ENCODE assay signal across 19 cellular contexts in the genomic region with DNA sequence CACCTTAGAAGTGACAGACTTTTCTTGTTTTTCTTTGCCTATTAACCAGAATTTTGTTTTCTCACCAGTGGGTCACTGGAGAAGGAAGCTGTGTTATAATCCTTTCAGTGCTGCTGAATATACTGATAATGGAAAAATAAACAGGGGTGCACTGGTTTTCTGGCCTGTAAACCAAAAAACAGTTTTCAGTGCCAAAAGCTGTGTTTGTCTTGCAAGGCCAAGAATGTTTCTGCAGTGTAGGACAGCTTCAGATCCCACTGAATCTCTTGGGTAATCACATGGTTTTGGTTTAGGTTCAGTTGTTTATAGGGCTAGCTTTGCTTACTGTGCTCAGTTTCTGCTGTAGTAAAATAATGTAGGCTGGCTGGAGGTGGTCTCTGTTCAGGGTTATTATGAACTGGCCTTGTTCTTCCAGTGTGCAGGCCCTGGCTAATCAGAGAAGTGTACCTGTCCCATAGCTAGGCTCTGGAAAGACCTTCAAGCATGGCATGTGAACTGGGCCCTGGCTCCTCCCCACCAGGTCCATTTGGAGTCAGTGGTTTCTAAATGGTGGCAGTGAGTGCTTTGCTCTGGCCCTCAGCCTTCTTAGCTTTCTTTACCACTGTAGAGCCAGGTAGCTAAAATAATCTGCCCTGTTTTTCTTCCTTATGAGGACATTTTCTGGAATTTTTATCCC. TPM values are rescaled to one million over a fixed set of nuclear protein-coding genes. Genes with fewer than 3 reads are reported as not detected.
DNase-seq lines count a peak whose midpoint lies in the region; ATAC-seq and TF ChIP-seq lines count a peak whose summit lies in the region.
"Had no signal": no experiment of that assay in that cellular context is flagged by ENCODE, and none has a peak within 500 bp of the region (broad histone marks: within the 10 kb centered on the region; RNA-seq: fewer than 3 reads in every experiment).

No MANE protein-coding gene starts in this region.

- no peaks in the 10 kb centered on the region for H3K36me3 Mint-ChIP-seq in CD4-positive, alpha-beta memory T cell
- H3K36me3 Mint-ChIP-seq: naive B cell had no signal

- no peak overlapping the region for H3K4me3 ChIP-seq in AG04449 (ENCODE audit: low read depth, low read length)
- H3K4me3 ChIP-seq in adipocyte (ENCODE audit: low read length), result peak overlapping the region; percentile 38
- H3K4me3 ChIP-seq in prostate gland, result no peak overlapping the region
- H3K4me3 ChIP-seq in SJCRH30, result no peak overlapping the region
- no peak overlapping the region for H3K4me3 ChIP-seq in CD4-positive, alpha-beta memory T cell (ENCODE audit: low read length in 2 of 2)
- H3K4me3 ChIP-seq: ascending aorta, HAP-1 had no signal

- peak; percentile 26 for DNase-seq in AG04449 (ENCODE audit: low read depth, low spot score)
- DNase-seq in adipocyte (ENCODE audit: low read depth), result peak; percentile 72
- DNase-seq in fibroblast of the conjunctiva (ENCODE audit: low read depth), result peak; percentile 40
- peak; percentile 20 for DNase-seq in prostate gland (ENCODE audit: low spot score)
- no peak for DNase-seq in SJCRH30
- DNase-seq in NCI-H2196 (lab: John Stamatoyannopoulos, UW; ENCODE audit: unreplicated experiment), result no peak
- DNase-seq in CD4-positive, alpha-beta memory T cell, result no peak
- DNase-seq: ACHN; effector memory CD4-positive, alpha-beta T cell; KBM-7; naive B cell; NCI-H1417; NCI-H510A; SK-N-SH; stimulated activated CD8-positive, alpha-beta memory T cell treated with anti-CD3 and anti-CD28 coated beads, Interleukin-4, amount 100 ng/mL, for 48 hours had no signal

- no peaks in the 10 kb centered on the region for H3K9me3 ChIP-seq in adipocyte (ENCODE audit: control insufficient read depth, low read length)
- H3K9me3 ChIP-seq in prostate gland, result no peaks in the 10 kb centered on the region
- no peaks in the 10 kb centered on the region for H3K9me3 ChIP-seq in SJCRH30 (replicated peaks)
- H3K9me3 ChIP-seq in CD4-positive, alpha-beta memory T cell (ENCODE audit: control insufficient read depth in 1 of 2, low read length in 2 of 2), result no peaks in the 10 kb centered on the region
- H3K9me3 ChIP-seq: ascending aorta, HAP-1, SK-N-SH had no signal

- H3K4me1 ChIP-seq in adipocyte (ENCODE audit: control insufficient read depth, insufficient read depth, low read length) (peaks cover 26% of the 10 kb centered on the region), prostate gland (replicated peaks) (peaks cover 8% of the 10 kb centered on the region), SJCRH30 (peaks cover 11% of the 10 kb centered on the region)
- peaks cover 40% of the 10 kb centered on the region for H3K4me1 ChIP-seq in CD4-positive, alpha-beta memory T cell (ENCODE audit: insufficient read depth, low read length)

- no peaks in the 10 kb centered on the region for H3K9me3 Mint-ChIP-seq in CD4-positive, alpha-beta memory T cell
- H3K9me3 Mint-ChIP-seq: activated T-helper 2 cell treated with anti-CD3 and anti-CD28 coated beads, Interferon-gamma antibody, Interleukin-2, Interleukin-4, amounts not matched to agents 10 μg/mL and 5 μg/mL and 100 μg/mL, durations not matched to agents 14 hours and 24 hours and 36 hours; naive B cell had no signal

- intact Hi-C loops in prostate gland (cut with DNase I), result loop anchor here (10.0 kb wide), 1 partner anchor 46 kb away; no protein-coding TSS in a partner anchor
- intact Hi-C loops in CD4-positive, alpha-beta memory T cell (cut with micrococcal nuclease), result no loop called here

- H3K9ac ChIP-seq in adipocyte (ENCODE audit: low read length), result peak overlapping the region; percentile 37
- H3K9ac ChIP-seq: SK-N-SH had no signal

- peak overlapping the region; percentile 5 to 67 for H3K27ac ChIP-seq in prostate gland
- H3K27ac ChIP-seq in SJCRH30, result no peak overlapping the region
- no peak overlapping the region for H3K27ac ChIP-seq in CD4-positive, alpha-beta memory T cell (ENCODE audit: low read depth, low read length)

- ATAC-seq in GM21737 (IDR thresholded peaks at IDR 0.05; ENCODE audit: unreplicated experiment), result no peak

- no peaks in the 10 kb centered on the region for H3K27me3 ChIP-seq in adipocyte (replicated peaks; ENCODE audit: control insufficient read depth, insufficient read depth, low read length)
- H3K27me3 ChIP-seq in prostate gland (replicated peaks; ENCODE audit: insufficient read depth), result no peaks in the 10 kb centered on the region
- no peaks in the 10 kb centered on the region for H3K27me3 ChIP-seq in SJCRH30
- no peaks in the 10 kb centered on the region for H3K27me3 ChIP-seq in CD4-positive, alpha-beta memory T cell (ENCODE audit: insufficient read depth, low read length)
- H3K27me3 ChIP-seq: ascending aorta had no signal

- TF ChIP-seq POLR2A in prostate gland (IDR thresholded peaks at IDR 0.05), result no peak

- H3K4me1 Mint-ChIP-seq in CD4-positive, alpha-beta memory T cell, result peaks cover 29 to 74% (median 46%) of the 10 kb centered on the region in 4 donors

- CTCF ChIA-PET in AG04449 (lab: Yijun Ruan, JAX), result interaction anchor here (1.1 kb wide), 1 partner anchor 44 kb away, joined by 5 read pairs; no protein-coding TSS in a partner anchor
- CTCF ChIA-PET in CD4-positive, alpha-beta memory T cell (lab: Charles Lee; ENCODE audit: partially characterized antibody), result interaction anchor here (1.0 kb wide), 1 partner anchor 72 kb away, joined by 4 read pairs; no protein-coding TSS in a partner anchor

- TF ChIP-seq CTCF in AG04449 (IDR thresholded peaks at IDR 0.05; ENCODE audit: insufficient read depth, low read length, missing control alignments), result no peak
- no peak for TF ChIP-seq CTCF in prostate gland (IDR thresholded peaks at IDR 0.05)

- POLR2A ChIA-PET in AG04449 (lab: Yijun Ruan, JAX), result no interaction called here
- POLR2A ChIA-PET in CD4-positive, alpha-beta memory T cell (lab: Charles Lee; ENCODE audit: partially characterized antibody), result no interaction called here

- H3K36me3 ChIP-seq in adipocyte (ENCODE audit: control insufficient read depth, insufficient read depth, low read length, severe bottlenecking) (no peaks in the 10 kb centered on the region), prostate gland (no peaks in the 10 kb centered on the region), SJCRH30 (no peaks in the 10 kb centered on the region)
- no peaks in the 10 kb centered on the region for H3K36me3 ChIP-seq in CD4-positive, alpha-beta memory T cell (ENCODE audit: insufficient read depth, low read length)
- H3K36me3 ChIP-seq: ascending aorta, HAP-1 had no signal

- peak overlapping the region in 1 of 7 donors; percentile 35 for H3K27ac Mint-ChIP-seq in CD4-positive, alpha-beta memory T cell
- H3K27ac Mint-ChIP-seq: activated T-helper 2 cell treated with anti-CD3 and anti-CD28 coated beads, Interferon-gamma antibody, Interleukin-2, Interleukin-4, amounts not matched to agents 10 μg/mL and 5 μg/mL and 100 μg/mL, durations not matched to agents 14 hours and 24 hours and 36 hours had no signal

- H3K27me3 Mint-ChIP-seq in CD4-positive, alpha-beta memory T cell, result no peaks in the 10 kb centered on the region
- H3K27me3 Mint-ChIP-seq: naive B cell had no signal

- H3K4me3 Mint-ChIP-seq in CD4-positive, alpha-beta memory T cell, result peak overlapping the region in 1 of 8 donors; percentile 40

RNA-seq across cellular contexts. Expression of a gene that starts 18.7 kb away (rescaled TPM):
- 10 to 100 TPM; 28.3 to 52.7 TPM for total RNA-seq in prostate gland
- total RNA-seq in SJCRH30 (2014; rRNA removed; shearing (Covaris generic)), result 17.6 and 19.6 TPM in 2 replicates
- 10 to 100 TPM; 39.2 to 41.3 TPM for total RNA-seq in CD4-positive, alpha-beta memory T cell
- polyA plus RNA-seq in CD4-positive, alpha-beta memory T cell, result 1 to 10 TPM; 1.9 to 5.6 TPM

Comparison
In these comparisons a context has a peak if more than half of its experiments do, and no peak if none do; other contexts are left out.
1. DNase-seq: peak in AG04449 (single experiment), adipocyte (single experiment), fibroblast of the conjunctiva (single experiment) and prostate gland (single experiment); none in SJCRH30 (0 of 2), NCI-H2196 (single experiment) and CD4-positive, alpha-beta memory T cell (0 of 5).
2. H3K27ac ChIP-seq: peak in prostate gland (2 of 2); none in SJCRH30 (single experiment) and CD4-positive, alpha-beta memory T cell (single experiment).